ENCODE assay signal across 8 cellular contexts in genomic region chr2:70984576-70985282, GRCh38. TPM values are rescaled to one million over a fixed set of nuclear protein-coding genes. Genes with fewer than 3 reads are reported as not detected.
DNase-seq lines count a peak whose midpoint lies in the region; ATAC-seq, FAIRE-seq and TF ChIP-seq lines count a peak whose summit lies in the region.

No MANE protein-coding gene starts in this region.

- WGBS in H1 (ENCODE audit: extremely low coverage in 1 of 2, insufficient coverage in 1 of 2, insufficient read length in 1 of 2, insufficient replicate concordance in 2 of 2, low coverage in 1 of 2, low lambda C conversion rate in 2 of 2, missing lambda C conversion rate in 1 of 2), 2 experiments: 34% methylated on average over 32 of the region's 32 CpGs; no CpG with 5 or more reads in 1 of the 2 experiments

- no peaks in the 10 kb centered on the region for H3K27me3 Mint-ChIP-seq in IgD-negative memory B cell
- no peaks in the 10 kb centered on the region for H3K27me3 Mint-ChIP-seq in activated CD4-positive, alpha-beta memory T cell treated with anti-CD3 and anti-CD28 coated beads, Interleukin-2, amount 10 ng/mL, durations not matched to agents 7 days and 5 days
- H3K27me3 Mint-ChIP-seq in nephron (ENCODE audit: low read depth): no peaks in the 10 kb centered on the region
- no peaks in the 10 kb centered on the region for H3K27me3 Mint-ChIP-seq in stimulated activated naive CD8-positive, alpha-beta T cell treated with anti-CD3 and anti-CD28 coated beads, Interleukin-15, amount 100 ng/mL, for 72 hours

- H3K18ac ChIP-seq in H1 (ENCODE audit: extremely low read depth, low read length): peak overlapping the region; percentile 38; the same call in 1 of the 2 replicates

- CTCF ChIA-PET in activated CD4-positive, alpha-beta memory T cell treated with anti-CD3 and anti-CD28 coated beads, Interleukin-2, amount 10 ng/mL, durations not matched to agents 7 days and 5 days (lab: Charles Lee): interaction anchor here (0.6 to 3.7 kb wide), 19 partner anchors 9 to 695 kb away, joined by 3 to 26 read pairs (median 4); partner anchors contain the start of genes NAGK and TEX261
- CTCF ChIA-PET in H1 (lab: Charles Lee; ENCODE audit: partially characterized antibody): interaction anchor here (0.6 to 7.1 kb wide), 33 partner anchors 8 to 195 kb away, joined by 3 to 66 read pairs (median 4); partner anchors contain the start of genes FIGLA, NAGK and TEX261

- TF ChIP-seq EP300 in H1 (IDR thresholded peaks at IDR 0.05; ENCODE audit: borderline replicate concordance in 1 of 2, low read depth in 2 of 2, low read length in 2 of 2): no peak

- H2BK5ac ChIP-seq in H1 (ENCODE audit: low read depth, low read length): no peak overlapping the region

- H3K9me3 ChIP-seq in DND-41 (ENCODE audit: insufficient read depth, low read length, severe bottlenecking) (no peaks in the 10 kb centered on the region), H1 (ENCODE audit: insufficient read depth in 2 of 2, low read depth in 1 of 2, low read length in 1 of 2) (no peaks in the 10 kb centered on the region)

- DNase-seq in DND-41 (no peak), H1 (ENCODE audit: low read depth in 1 of 2, low spot score in 2 of 2) (peak in 1 of 2 experiments; percentile 93), NCI-H774 (lab: John Stamatoyannopoulos, UW) (no peak)
- DNase-seq in activated CD4-positive, alpha-beta memory T cell treated with anti-CD3 and anti-CD28 coated beads, Interleukin-2, amount 10 ng/mL, durations not matched to agents 7 days and 5 days: peak; percentile 85
- peak; percentile 82 to 85 for DNase-seq in stimulated activated naive CD8-positive, alpha-beta T cell treated with anti-CD3 and anti-CD28 coated beads, Interleukin-15, amount 100 ng/mL, for 72 hours

- no peak overlapping the region for H2BK120ac ChIP-seq in H1 (replicated peaks; ENCODE audit: low read depth, low read length)

- H3K27me3 ChIP-seq in DND-41 (ENCODE audit: insufficient read depth, low read length, poor library complexity): no peaks in the 10 kb centered on the region
- H3K27me3 ChIP-seq in H1 (replicated peaks in 1 of 4; ENCODE audit: control insufficient read depth in 3 of 4, extremely low read depth in 1 of 4, insufficient read depth in 3 of 4, low read length in 3 of 4): peaks cover 0 to 4% (median 2%) of the 10 kb centered on the region in 4 experiments; a peak in 5 of 7 replicates

- H3K4me2 ChIP-seq in DND-41 (ENCODE audit: insufficient read depth, low read length) (no peak overlapping the region), H1 (ENCODE audit: insufficient read depth in 1 of 2, low read depth in 2 of 2, low read length in 2 of 2) (peak overlapping the region in 1 of 2 experiments; percentile 63; a peak in 3 of 4 replicates)

- no peak overlapping the region for H3K14ac ChIP-seq in H1 (ENCODE audit: insufficient read length)

- no peaks in the 10 kb centered on the region for H3K79me1 ChIP-seq in H1 (ENCODE audit: low read depth, low read length)

- H3K79me2 ChIP-seq in DND-41 (ENCODE audit: insufficient read depth, low read length) (no peaks in the 10 kb centered on the region), H1 (ENCODE audit: control insufficient read depth in 1 of 2, insufficient read depth in 2 of 2, low read length in 2 of 2) (no peaks in the 10 kb centered on the region)

- H3K4me1 ChIP-seq in DND-41 (ENCODE audit: insufficient read depth, low read length) (no peaks in the 10 kb centered on the region), H1 (replicated peaks in 1 of 4; ENCODE audit: control insufficient read depth in 3 of 4, insufficient read depth in 4 of 4, low read length in 3 of 4) (peaks cover 0 to 6% (median 4%) of the 10 kb centered on the region in 4 experiments; a peak in 4 of 7 replicates)

- H3K23me2 ChIP-seq in H1 (ENCODE audit: low read depth, low read length): no peaks in the 10 kb centered on the region

- H4K20me1 ChIP-seq in DND-41 (ENCODE audit: insufficient read depth, low read length) (peaks cover 7% of the 10 kb centered on the region), H1 (replicated peaks in 1 of 2; ENCODE audit: control insufficient read depth in 1 of 2, insufficient read depth in 2 of 2, low read length in 2 of 2) (peaks cover 0 to 6% of the 10 kb centered on the region in 2 experiments)

- no peak overlapping the region for H2AFZ ChIP-seq in DND-41 (ENCODE audit: low read depth, low read length)
- 0 out of 2 replicates have a peak overlapping the region, but pooled peaks have one; percentile 22 for H2AFZ ChIP-seq in H1 (ENCODE audit: low read length)

- no peak overlapping the region for H3K9ac ChIP-seq in DND-41 (ENCODE audit: low read depth, low read length)
- H3K9ac ChIP-seq in H1 (replicated peaks in 1 of 4; ENCODE audit: extremely low read depth in 1 of 4, low read depth in 3 of 4, low read length in 3 of 4): no peak overlapping the region

- TF ChIP-seq CTCF in DND-41 (IDR thresholded peaks at IDR 0.05; ENCODE audit: borderline replicate concordance, extremely low read depth, low read length, poor library complexity, severe bottlenecking) (peak; percentile 61), H1 (IDR thresholded peaks at IDR 0.05; ENCODE audit: control extremely low read depth in 1 of 3, insufficient read depth in 1 of 3, low read depth in 1 of 3, low read length in 3 of 3) (peak; percentile 90 to 98 (median 91)), nephron (IDR thresholded peaks at IDR 0.05; ENCODE audit: unreplicated experiment in 3 of 3) (peak; percentile 58 to 68 (median 62))

- no peak for TF ChIP-seq POLR2A in H1 (IDR thresholded peaks at IDR 0.05; ENCODE audit: control extremely low read depth in 1 of 2, low read depth in 2 of 2, low read length in 2 of 2)

- H3K36me3 ChIP-seq in DND-41 (ENCODE audit: insufficient read depth, low read length): peaks cover 50% of the 10 kb centered on the region
- H3K36me3 ChIP-seq in H1 (ENCODE audit: control insufficient read depth in 2 of 4, insufficient read depth in 4 of 4, low read length in 3 of 4): peaks cover 0 to 9% (median under 1%) of the 10 kb centered on the region in 4 experiments; a peak in 2 of 8 replicates

- peak overlapping the region in 2 of 3 donors; percentile 19 to 59 for H3K27ac Mint-ChIP-seq in IgD-negative memory B cell
- no peak overlapping the region for H3K27ac Mint-ChIP-seq in activated CD4-positive, alpha-beta memory T cell treated with anti-CD3 and anti-CD28 coated beads, Interleukin-2, amount 10 ng/mL, durations not matched to agents 7 days and 5 days
- no peak overlapping the region for H3K27ac Mint-ChIP-seq in nephron
- H3K27ac Mint-ChIP-seq in stimulated activated naive CD8-positive, alpha-beta T cell treated with anti-CD3 and anti-CD28 coated beads, Interleukin-15, amount 100 ng/mL, for 72 hours: no peak overlapping the region

- FAIRE-seq in H1 (lab: Jason Lieb, UNC): no peak

- H3K36me3 Mint-ChIP-seq in IgD-negative memory B cell (peaks cover 3% of the 10 kb centered on the region), nephron (ENCODE audit: low read depth) (peaks cover 42% of the 10 kb centered on the region)
- H3K36me3 Mint-ChIP-seq in activated CD4-positive, alpha-beta memory T cell treated with anti-CD3 and anti-CD28 coated beads, Interleukin-2, amount 10 ng/mL, durations not matched to agents 7 days and 5 days (ENCODE audit: low read depth): peaks cover 28% of the 10 kb centered on the region

- no peak overlapping the region for H3K4me3 ChIP-seq in DND-41 (ENCODE audit: low read depth in 1 of 2, low read length in 2 of 2)
- peak overlapping the region in 1 of 4 experiments; percentile 35; a peak in 2 of 8 replicates for H3K4me3 ChIP-seq in H1 (ENCODE audit: extremely low read depth in 1 of 4, insufficient read depth in 2 of 4, low read depth in 3 of 4, low read length in 4 of 4)

- H3K9me3 Mint-ChIP-seq in IgD-negative memory B cell (no peaks in the 10 kb centered on the region), nephron (no peaks in the 10 kb centered on the region)
- no peaks in the 10 kb centered on the region for H3K9me3 Mint-ChIP-seq in activated CD4-positive, alpha-beta memory T cell treated with anti-CD3 and anti-CD28 coated beads, Interleukin-2, amount 10 ng/mL, durations not matched to agents 7 days and 5 days
- no peaks in the 10 kb centered on the region for H3K9me3 Mint-ChIP-seq in stimulated activated naive CD8-positive, alpha-beta T cell treated with anti-CD3 and anti-CD28 coated beads, Interleukin-15, amount 100 ng/mL, for 72 hours

- H2AK5ac ChIP-seq in H1 (ENCODE audit: low read depth, low read length): no peak overlapping the region

- ATAC-seq in DND-41 (ENCODE audit: insufficient read depth, low read depth): peak; percentile 63
- ATAC-seq in GM21515 (IDR thresholded peaks at IDR 0.05; ENCODE audit: unreplicated experiment): peak; percentile 95
- peak; percentile 98 for ATAC-seq in stimulated activated naive CD8-positive, alpha-beta T cell treated with anti-CD3 and anti-CD28 coated beads, Interleukin-15, amount 100 ng/mL, for 72 hours

- peak overlapping the region; percentile 29 for H4K91ac ChIP-seq in H1 (replicated peaks; ENCODE audit: insufficient read length, low read length)

- POLR2A ChIA-PET in activated CD4-positive, alpha-beta memory T cell treated with anti-CD3 and anti-CD28 coated beads, Interleukin-2, amount 10 ng/mL, durations not matched to agents 7 days and 5 days (lab: Charles Lee): interaction anchor here (0.8 to 1.8 kb wide), 3 partner anchors 17 to 243 kb away, joined by 3 to 6 read pairs (median 4); partner anchors contain the start of gene PAIP2B
- POLR2A ChIA-PET in H1 (lab: Charles Lee; ENCODE audit: partially characterized antibody): interaction anchor here (0.6 to 1.0 kb wide), 2 partner anchors 17 to 1211 kb away, joined by 3 to 7 read pairs; no protein-coding TSS in a partner anchor

- H3K27ac ChIP-seq in DND-41 (ENCODE audit: low read length): no peak overlapping the region
- no peak overlapping the region for H3K27ac ChIP-seq in H1 (ENCODE audit: low read depth, low read length)

- no peak overlapping the region for H4K5ac ChIP-seq in H1 (ENCODE audit: insufficient read length, low read depth, low read length)

- H3K4me3 Mint-ChIP-seq in IgD-negative memory B cell (peak overlapping the region in 1 of 4 donors; percentile 43), nephron (no peak overlapping the region)
- no peak overlapping the region for H3K4me3 Mint-ChIP-seq in activated CD4-positive, alpha-beta memory T cell treated with anti-CD3 and anti-CD28 coated beads, Interleukin-2, amount 10 ng/mL, durations not matched to agents 7 days and 5 days
- peak overlapping the region; percentile 46 to 55 for H3K4me3 Mint-ChIP-seq in stimulated activated naive CD8-positive, alpha-beta T cell treated with anti-CD3 and anti-CD28 coated beads, Interleukin-15, amount 100 ng/mL, for 72 hours

- H4K8ac ChIP-seq in H1 (ENCODE audit: extremely low read depth, insufficient read depth, low read length): no peak overlapping the region

- H3K23ac ChIP-seq in H1 (ENCODE audit: insufficient read length): no peak overlapping the region

- H2BK15ac ChIP-seq in H1 (ENCODE audit: low read length): no peak overlapping the region

- H3K56ac ChIP-seq in H1 (replicated peaks; ENCODE audit: insufficient read length, low read depth, low read length): no peak overlapping the region

- TF ChIP-seq RAD21 in H1 (IDR thresholded peaks at IDR 0.05 in 1 of 2, conservative IDR thresholded peaks at IDR 0.05 in 1 of 2; ENCODE audit: low read depth in 2 of 2, low read length in 2 of 2): peak; percentile 67 to 78

- no peak overlapping the region for H2BK20ac ChIP-seq in H1 (ENCODE audit: low read length)

- H3K4me1 Mint-ChIP-seq in IgD-negative memory B cell (peaks cover 4 to 8% (median 4%) of the 10 kb centered on the region in 3 donors), nephron (no peaks in the 10 kb centered on the region)
- H3K4me1 Mint-ChIP-seq in activated CD4-positive, alpha-beta memory T cell treated with anti-CD3 and anti-CD28 coated beads, Interleukin-2, amount 10 ng/mL, durations not matched to agents 7 days and 5 days: peaks cover 7% of the 10 kb centered on the region
- peaks cover 35% of the 10 kb centered on the region for H3K4me1 Mint-ChIP-seq in stimulated activated naive CD8-positive, alpha-beta T cell treated with anti-CD3 and anti-CD28 coated beads, Interleukin-15, amount 100 ng/mL, for 72 hours

- no peak overlapping the region for H2BK12ac ChIP-seq in H1 (ENCODE audit: low read depth, low read length)

- H3K4ac ChIP-seq in H1 (replicated peaks; ENCODE audit: insufficient read length, low read depth, low read length): no peak overlapping the region

RNA-seq across cellular contexts. Expression of gene ANKRD53, which starts 6.3 kb away (rescaled TPM):
- not detected for polyA plus RNA-seq in IgD-negative memory B cell
- not detected for total RNA-seq in activated CD4-positive, alpha-beta memory T cell treated with anti-CD3 and anti-CD28 coated beads, Interleukin-2, amount 10 ng/mL, durations not matched to agents 7 days and 5 days
- total RNA-seq in H1 (2021; fragmentation: NEBNext Ultra II Directional; extraction: Animal tissue kit (Norgen Biotek cat#: 25700)): 0.39 and 0.55 TPM in 2 replicates
- 0.53 and 0.70 TPM in 2 replicates for polyA plus RNA-seq in H1 (2011; rRNA removed)
- 0.27 TPM for polyA plus RNA-seq in H1 (2011; cell fraction: cytosol; rRNA removed)
- 0.64 TPM for polyA plus RNA-seq in H1 (2011; cell fraction: nucleus; rRNA removed)
- 0.49 to 0.90 TPM (median 0.61 TPM) in 4 replicates for polyA plus RNA-seq in H1 (2012, experiment 1 of 2)
- polyA plus RNA-seq in H1 (2012, experiment 2 of 2): 0.39 TPM
- 0.77 TPM for polyA plus RNA-seq in H1 (2013, experiment 1 of 2)
- 0.75 TPM for polyA plus RNA-seq in H1 (2013, experiment 2 of 2)
- 0.47 and 0.61 TPM in 2 replicates for polyA minus RNA-seq in H1 (2011; rRNA and poly(A)+ RNA removed)
- polyA minus RNA-seq in H1 (2011; cell fraction: cytosol; rRNA and poly(A)+ RNA removed): not detected
- polyA minus RNA-seq in H1 (2011; cell fraction: nucleus; rRNA and poly(A)+ RNA removed): 2.1 TPM

RNA-seq across cellular contexts. Expression of gene TEX261, which starts 9.9 kb away (rescaled TPM):
- polyA plus RNA-seq in IgD-negative memory B cell (24.9 TPM), H1 (2011; rRNA removed) (30.1 and 31.2 TPM in 2 replicates)
- 10 to 100 TPM; 34.8 to 35.8 TPM for total RNA-seq in activated CD4-positive, alpha-beta memory T cell treated with anti-CD3 and anti-CD28 coated beads, Interleukin-2, amount 10 ng/mL, durations not matched to agents 7 days and 5 days
- total RNA-seq in H1 (2021; fragmentation: NEBNext Ultra II Directional; extraction: Animal tissue kit (Norgen Biotek cat#: 25700)): 24.3 and 25.2 TPM in 2 replicates
- 20.9 TPM for polyA plus RNA-seq in H1 (2011; cell fraction: cytosol; rRNA removed)
- polyA plus RNA-seq in H1 (2011; cell fraction: nucleus; rRNA removed): 45.3 TPM
- polyA plus RNA-seq in H1 (2012, experiment 1 of 2): 15.6 to 18.4 TPM (median 17.5 TPM) in 4 replicates
- polyA plus RNA-seq in H1 (2012, experiment 2 of 2): 16.0 TPM
- 27.3 TPM for polyA plus RNA-seq in H1 (2013, experiment 1 of 2)
- polyA plus RNA-seq in H1 (2013, experiment 2 of 2): 37.1 TPM
- polyA minus RNA-seq in H1 (2011; rRNA and poly(A)+ RNA removed): 32.0 and 32.9 TPM in 2 replicates
- polyA minus RNA-seq in H1 (2011; cell fraction: cytosol; rRNA and poly(A)+ RNA removed): 11.2 TPM
- polyA minus RNA-seq in H1 (2011; cell fraction: nucleus; rRNA and poly(A)+ RNA removed): 17.3 TPM

RNA-seq across cellular contexts. Expression of gene ATP6V1B1, which starts 49.0 kb away (rescaled TPM):
- polyA plus RNA-seq in IgD-negative memory B cell (not detected), H1 (2011; rRNA removed) (0.17 TPM in 1 of 2 replicates, not detected in the other)
- total RNA-seq in activated CD4-positive, alpha-beta memory T cell treated with anti-CD3 and anti-CD28 coated beads, Interleukin-2, amount 10 ng/mL, durations not matched to agents 7 days and 5 days: not detected
- not detected in 2 replicates for total RNA-seq in H1 (2021; fragmentation: NEBNext Ultra II Directional; extraction: Animal tissue kit (Norgen Biotek cat#: 25700))
- not detected for polyA plus RNA-seq in H1 (2011; cell fraction: cytosol; rRNA removed)
- 0.31 TPM for polyA plus RNA-seq in H1 (2011; cell fraction: nucleus; rRNA removed)
- polyA plus RNA-seq in H1 (2012, experiment 1 of 2): 0.18 to 0.19 TPM in 2 of 4 replicates, not detected in the others
- polyA plus RNA-seq in H1 (2012, experiment 2 of 2): not detected
- polyA plus RNA-seq in H1 (2013, experiment 1 of 2): 0.04 TPM
- not detected for polyA plus RNA-seq in H1 (2013, experiment 2 of 2)
- polyA minus RNA-seq in H1 (2011; rRNA and poly(A)+ RNA removed): not detected in 2 replicates
- not detected for polyA minus RNA-seq in H1 (2011; cell fraction: cytosol; rRNA and poly(A)+ RNA removed)
- polyA minus RNA-seq in H1 (2011; cell fraction: nucleus; rRNA and poly(A)+ RNA removed): not detected

Comparison
In these comparisons a context has a peak if more than half of its experiments do, and no peak if none do; other contexts are left out.
1. DNase-seq: peak in activated CD4-positive, alpha-beta memory T cell treated with anti-CD3 and anti-CD28 coated beads, Interleukin-2, amount 10 ng/mL, durations not matched to agents 7 days and 5 days (single experiment) and stimulated activated naive CD8-positive, alpha-beta T cell treated with anti-CD3 and anti-CD28 coated beads, Interleukin-15, amount 100 ng/mL, for 72 hours (2 of 2); none in DND-41 (single experiment) and NCI-H774 (single experiment).
2. H3K27ac Mint-ChIP-seq: peak in IgD-negative memory B cell (2 of 3); none in activated CD4-positive, alpha-beta memory T cell treated with anti-CD3 and anti-CD28 coated beads, Interleukin-2, amount 10 ng/mL, durations not matched to agents 7 days and 5 days (single experiment), nephron (0 of 3) and stimulated activated naive CD8-positive, alpha-beta T cell treated with anti-CD3 and anti-CD28 coated beads, Interleukin-15, amount 100 ng/mL, for 72 hours (0 of 2).
3. H3K4me3 Mint-ChIP-seq: peak in stimulated activated naive CD8-positive, alpha-beta T cell treated with anti-CD3 and anti-CD28 coated beads, Interleukin-15, amount 100 ng/mL, for 72 hours (2 of 2); none in activated CD4-positive, alpha-beta memory T cell treated with anti-CD3 and anti-CD28 coated beads, Interleukin-2, amount 10 ng/mL, durations not matched to agents 7 days and 5 days (single experiment) and nephron (0 of 3).
4. Peak in every context shown above with its lines, with median percentiles within 50 percentile points of each other: ATAC-seq and CTCF ChIP-seq.